ENCODE assay signal across 10 cellular contexts in genomic region chr3:45026038-45026437, GRCh38. TPM values are rescaled to one million over a fixed set of nuclear protein-coding genes. Genes with fewer than 3 reads are reported as not detected.
DNase-seq lines count a peak whose midpoint lies in the region; ATAC-seq and TF ChIP-seq lines count a peak whose summit lies in the region.
"Had no signal": no experiment of that assay in that cellular context is flagged by ENCODE, and none has a peak within 500 bp of the region (broad histone marks: within the 10 kb centered on the region; RNA-seq: fewer than 3 reads in every experiment).

Gene CLEC3B, plus strand, starts transcription at chr3:45026303. Its CDS starts 60 bp downstream, at chr3:45026363.

- CTCF ChIA-PET in AG04450 (lab: Charles Lee) = no interaction called here

- POLR2A ChIA-PET in AG04450 (lab: Yijun Ruan, JAX) = no interaction called here

- TF ChIP-seq CTCF in AG04450 (IDR thresholded peaks at IDR 0.05; ENCODE audit: low read depth, low read length) (no peak), VCaP (conservative IDR thresholded peaks at IDR 0.05) (no peak), fibroblast of villous mesenchyme (IDR thresholded peaks at IDR 0.05; ENCODE audit: insufficient read depth, low read depth, low read length) (no peak), omental fat pad (IDR thresholded peaks at IDR 0.05) (no peak)

- 0 out of 2 replicates have a peak within 1 kb of the TSS, but pooled peaks have one; percentile 7 for H3K4me3 ChIP-seq in AG04450 (ENCODE audit: low read depth, low read length)
- no peak within 1 kb of the TSS for H3K4me3 ChIP-seq in fibroblast of villous mesenchyme (ENCODE audit: low read depth, low read length)

- no peaks in the 10 kb centered on the region for H3K27me3 ChIP-seq in AG04450 (ENCODE audit: control insufficient read depth, insufficient read depth, low read length)

- DNase-seq in AG04450 (ENCODE audit: low read depth, low spot score) (no peak), fibroblast of villous mesenchyme (ENCODE audit: low read depth) (peak; percentile 39), omental fat pad (ENCODE audit: low spot score) (no peak), NCI-H2081 (lab: John Stamatoyannopoulos, UW) (no peak), DMS114 treated with DMSO at 0.1 percent for 48 hours (lab: John Stamatoyannopoulos, UW; ENCODE audit: unreplicated experiment) (no peak), NCI-H187 treated with DMSO at 0.1 percent for 48 hours (lab: John Stamatoyannopoulos, UW) (no peak)
- DNase-seq in activated CD4-positive, CD25-positive, alpha-beta regulatory T cell treated with anti-CD3 and anti-CD28 coated beads, Interleukin-2, amount 50 U/mL, for 72 hours = no peak
- DNase-seq: activated CD8-positive, alpha-beta memory T cell treated with anti-CD3 and anti-CD28 coated beads for 24 hours had no signal

- H3K27ac ChIP-seq in AG04450 (ENCODE audit: low read depth, low read length) (no peak within 1 kb of the TSS), VCaP (peak within 1 kb of the TSS; percentile 62)

- ATAC-seq in omental fat pad (ENCODE audit: low FRiP score) = no peak

- peaks cover 4% of the 10 kb centered on the region for H3K9me3 ChIP-seq in AG04450 (ENCODE audit: control insufficient read depth, insufficient read depth, low read length)

RNA-seq across cellular contexts. Expression of gene CLEC3B, which starts in this region (rescaled TPM):
- 4.3 and 4.8 TPM in 2 replicates for polyA plus RNA-seq in AG04450 (2011; rRNA removed)
- polyA minus RNA-seq in AG04450 (2011; rRNA and poly(A)+ RNA removed) = 0.60 and 0.91 TPM in 2 replicates
- total RNA-seq in fibroblast of villous mesenchyme (0.43 and 0.64 TPM in 2 replicates), omental fat pad (100 to 1,000 TPM in 3 of 4 donors, 10 to 100 TPM in 1; 58.9 to 297 (median 125) TPM)
- total RNA-seq: B cell had no signal

Comparison
In these comparisons a context has a peak if more than half of its experiments do, and no peak if none do; other contexts are left out.
1. RNA of gene CLEC3B (total RNA-seq): 58.9 to 297 TPM in omental fat pad; 0.43 to 0.64 TPM in fibroblast of villous mesenchyme; every median in the first group is over 10 times any median in the second.
2. Peak in DNase-seq in fibroblast of villous mesenchyme; RNA of the gene not detected or under 1 TPM.